ENCODE assay signal across 19 cellular contexts in genomic region chr9:135920256-135920930, GRCh38. TPM values are rescaled to one million over a fixed set of nuclear protein-coding genes. Genes with fewer than 3 reads are reported as not detected.
DNase-seq lines count a peak whose midpoint lies in the region; ATAC-seq, FAIRE-seq and TF ChIP-seq lines count a peak whose summit lies in the region.
"Had no signal": no experiment of that assay in that cellular context is flagged by ENCODE, and none has a peak within 500 bp of the region (broad histone marks: within the 10 kb centered on the region; RNA-seq: fewer than 3 reads in every experiment).

No MANE protein-coding gene starts in this region.

- no peak for TF ChIP-seq EP300 in SK-N-SH (IDR thresholded peaks at IDR 0.05; ENCODE audit: borderline replicate concordance in 1 of 2, low read depth in 1 of 2, low read length in 1 of 2)

- no peaks in the 10 kb centered on the region for H3K9me2 ChIP-seq in SK-N-SH

- H3K27me3 ChIP-seq in SK-N-SH (ENCODE audit: insufficient read depth) = no peaks in the 10 kb centered on the region
- H3K27me3 ChIP-seq in upper lobe of right lung = no peaks in the 10 kb centered on the region
- H3K27me3 ChIP-seq in small intestine (ENCODE audit: control insufficient read depth in 2 of 2, insufficient read depth in 2 of 2, low read length in 2 of 2) = no peaks in the 10 kb centered on the region
- H3K27me3 ChIP-seq: SJSA1 had no signal

- H3K27me3 Mint-ChIP-seq in activated T-cell treated with anti-CD3 and anti-CD28 coated beads, Interleukin-2, amount 50 U/mL, for 24 hours = no peaks in the 10 kb centered on the region
- H3K27me3 Mint-ChIP-seq: B cell had no signal

- peaks cover 33% of the 10 kb centered on the region for H3K9me3 Mint-ChIP-seq in activated T-cell treated with anti-CD3 and anti-CD28 coated beads, Interleukin-2, amount 50 U/mL, for 24 hours

- no peak for FAIRE-seq in small intestine (lab: Jason Lieb, UNC)
- FAIRE-seq: G401.6 had no signal

- CTCF ChIA-PET in SK-N-SH (lab: Yijun Ruan, JAX) = interaction anchor here (1.1 to 1.5 kb wide), 3 partner anchors 57 to 317 kb away, joined by 3 to 4 read pairs (median 3); no protein-coding TSS in a partner anchor
- CTCF ChIA-PET in RWPE1 (lab: Yijun Ruan, JAX) = no interaction called here

- H3F3A ChIP-seq in SK-N-SH (replicated peaks; ENCODE audit: insufficient read depth) = no peaks in the 10 kb centered on the region

- H3K9ac ChIP-seq in SK-N-SH = no peak overlapping the region

- H3K36me3 Mint-ChIP-seq in activated T-cell treated with anti-CD3 and anti-CD28 coated beads, Interleukin-2, amount 50 U/mL, for 24 hours (ENCODE audit: low read depth) = peaks cover 55% of the 10 kb centered on the region

- H3K27ac Mint-ChIP-seq in activated T-cell treated with anti-CD3 and anti-CD28 coated beads, Interleukin-2, amount 50 U/mL, for 24 hours = no peak overlapping the region
- H3K27ac Mint-ChIP-seq: B cell had no signal

- H3K36me3 ChIP-seq in SK-N-SH (replicated peaks in 1 of 2; ENCODE audit: control insufficient read depth in 1 of 2, insufficient read depth in 2 of 2, low read length in 1 of 2) = peaks cover 7 to 26% of the 10 kb centered on the region in 2 experiments
- H3K36me3 ChIP-seq in upper lobe of right lung = no peaks in the 10 kb centered on the region
- H3K36me3 ChIP-seq in small intestine (ENCODE audit: control insufficient read depth in 2 of 2, insufficient read depth in 2 of 2, low read length in 2 of 2) = peaks cover 2 to 10% of the 10 kb centered on the region in 2 donors

- no peaks in the 10 kb centered on the region for H3K4me1 ChIP-seq in SK-N-SH (ENCODE audit: control insufficient read depth in 1 of 2, insufficient read depth in 2 of 2, low read depth in 1 of 2, low read length in 1 of 2)
- H3K4me1 ChIP-seq in upper lobe of right lung = no peaks in the 10 kb centered on the region
- H3K4me1 ChIP-seq in small intestine (ENCODE audit: control insufficient read depth in 2 of 2, insufficient read depth in 1 of 2, low read depth in 1 of 2, low read length in 1 of 2) = no peaks in the 10 kb centered on the region
- H3K4me1 ChIP-seq: SJSA1 had no signal

- H3K4me2 ChIP-seq in SK-N-SH = no peak overlapping the region

- H2AFZ ChIP-seq in SK-N-SH (ENCODE audit: low read depth) = no peak overlapping the region

- WGBS in SK-N-SH (ENCODE audit: low lambda C conversion rate) = 89% methylated on average over 9 of the region's 15 CpGs
- WGBS in small intestine, 3 donors = 87 to 93% (median 91%) methylated on average over 14 to 15 of the region's 15 CpGs

- ATAC-seq in SK-N-SH treated with all-trans-retinoic acid at 6 μM for 48 hours (peak; percentile 28), upper lobe of right lung (no peak), GM18520 (IDR thresholded peaks at IDR 0.05; ENCODE audit: unreplicated experiment) (no peak)

- POLR2A ChIA-PET in SK-N-SH (lab: Yijun Ruan, JAX) (interaction anchor here (0.6 kb wide), 1 partner anchor 1819 kb away, joined by 4 read pairs; no protein-coding TSS in a partner anchor), RWPE1 (lab: Yijun Ruan, JAX; ENCODE audit: low non-redundant PET) (no interaction called here)

- intact Hi-C loops in posterior vena cava (cut with DNase I) = no loop called here
- intact Hi-C loops in upper lobe of right lung (cut with DNase I) = no loop called here

- TF ChIP-seq CTCF in SK-N-SH (IDR thresholded peaks at IDR 0.05) (no peak), RWPE1 (conservative IDR thresholded peaks at IDR 0.05; ENCODE audit: low read depth) (no peak), upper lobe of right lung (IDR thresholded peaks at IDR 0.05) (no peak)

- H3K4me3 ChIP-seq in SK-N-SH (ENCODE audit: low read depth in 2 of 2, low read length in 1 of 2) = no peak overlapping the region
- no peak overlapping the region for H3K4me3 ChIP-seq in upper lobe of right lung
- H3K4me3 ChIP-seq in small intestine (ENCODE audit: low read depth in 1 of 2, low read length in 2 of 2) = no peak overlapping the region
- H3K4me3 ChIP-seq: SJSA1 had no signal

- no peak overlapping the region for H3K4me3 Mint-ChIP-seq in activated T-cell treated with anti-CD3 and anti-CD28 coated beads, Interleukin-2, amount 50 U/mL, for 24 hours
- H3K4me3 Mint-ChIP-seq: B cell, H9 had no signal

- DNase-seq in SK-N-SH = no peak
- no peak for DNase-seq in RWPE1 (ENCODE audit: low spot score)
- DNase-seq in posterior vena cava (ENCODE audit: low spot score) = peak; percentile 46
- DNase-seq in upper lobe of right lung = peak; percentile 45
- no peak for DNase-seq in small intestine
- DNase-seq in activated T-cell treated with anti-CD3 and anti-CD28 coated beads, Interleukin-2, amount 50 U/mL, for 24 hours = no peak
- DNase-seq: 8988T, COR-L47, DMS 273 treated with DMSO at 0.1 percent for 48 hours, H9, MM.1S, NCI-H1092 treated with DMSO at 0.1 percent for 48 hours, NCI-H2081, OCI-M1 had no signal

- peaks cover 8% of the 10 kb centered on the region; the same call in 1 of the 2 replicates for H3K9me3 ChIP-seq in SK-N-SH
- H3K9me3 ChIP-seq in upper lobe of right lung = peaks cover 6% of the 10 kb centered on the region
- H3K9me3 ChIP-seq in small intestine (ENCODE audit: control insufficient read depth, low read depth) = no peaks in the 10 kb centered on the region

- H3K4me1 Mint-ChIP-seq in activated T-cell treated with anti-CD3 and anti-CD28 coated beads, Interleukin-2, amount 50 U/mL, for 24 hours (ENCODE audit: low read depth) = peaks cover 14% of the 10 kb centered on the region

- H3K79me2 ChIP-seq in SK-N-SH (ENCODE audit: insufficient read depth) = no peaks in the 10 kb centered on the region

- no peak overlapping the region for H3K27ac ChIP-seq in SK-N-SH (ENCODE audit: low read depth in 2 of 2, low read length in 1 of 2)
- H3K27ac ChIP-seq in RWPE1 = peak overlapping the region; percentile 34
- H3K27ac ChIP-seq in upper lobe of right lung = no peak overlapping the region
- H3K27ac ChIP-seq in small intestine (ENCODE audit: low read depth in 1 of 2, low read length in 1 of 2) = no peak overlapping the region
- H3K27ac ChIP-seq: SJSA1 had no signal

- no peak for TF ChIP-seq RAD21 in SK-N-SH (IDR thresholded peaks at IDR 0.05; ENCODE audit: low read length)

- H4K20me1 ChIP-seq in SK-N-SH (ENCODE audit: insufficient read depth) = no peaks in the 10 kb centered on the region

TF ChIP-seq in SK-N-SH treated with all-trans-retinoic acid at 6 μM for 48 hours, 23 proteins besides CTCF, POLR2A, EP300 and RAD21 (continues in another document):
- TF ChIP-seq OSR1 (CRISPR knock-in tag; IDR thresholded peaks at IDR 0.05) (no peak), TOX (CRISPR knock-in tag; IDR thresholded peaks at IDR 0.05; ENCODE audit: borderline replicate concordance) (no peak), ARNTL (CRISPR knock-in tag; IDR thresholded peaks at IDR 0.05; ENCODE audit: borderline replicate concordance, low read depth) (no peak), ESRRG (CRISPR knock-in tag; IDR thresholded peaks at IDR 0.05) (no peak), CSDC2 (CRISPR knock-in tag; IDR thresholded peaks at IDR 0.05) (no peak), ZNF565 (CRISPR knock-in tag; conservative IDR thresholded peaks at IDR 0.05; ENCODE audit: low read depth) (no peak), ZNF8 (CRISPR knock-in tag; IDR thresholded peaks at IDR 0.05) (no peak), CREB5 (CRISPR knock-in tag; IDR thresholded peaks at IDR 0.05; ENCODE audit: low read depth) (no peak), ZFP3 (CRISPR knock-in tag; IDR thresholded peaks at IDR 0.05) (no peak)

TF ChIP-seq in SK-N-SH, 30 proteins besides CTCF, POLR2A, EP300 and RAD21 (continues in another document):
- TF ChIP-seq EZH2phosphoT487 (IDR thresholded peaks at IDR 0.05; ENCODE audit: borderline replicate concordance, low read depth) (no peak), ELF1 (IDR thresholded peaks at IDR 0.05) (no peak), MEF2A (IDR thresholded peaks at IDR 0.05; ENCODE audit: borderline replicate concordance, low read depth) (no peak), FOSL2 (IDR thresholded peaks at IDR 0.05; ENCODE audit: borderline replicate concordance, low read depth) (no peak), PBX3 (IDR thresholded peaks at IDR 0.05) (no peak), USF2 (IDR thresholded peaks at IDR 0.05; ENCODE audit: borderline replicate concordance, low read depth, low read length) (no peak)

RNA-seq across cellular contexts. Expression of gene CAMSAP1, which starts 13.0 kb away (rescaled TPM):
- polyA plus RNA-seq in SK-N-SH (2012; rRNA removed) (6.2 and 8.9 TPM in 2 replicates), small intestine (1 to 10 TPM; 1.6 to 4.7 (median 1.6) TPM)
- polyA plus RNA-seq in SK-N-SH (2012; cell fraction: cytosol; rRNA removed) = 6.8 and 7.3 TPM in 2 replicates
- 9.8 and 10.4 TPM in 2 replicates for polyA plus RNA-seq in SK-N-SH (2012; cell fraction: nucleus; rRNA removed)
- total RNA-seq in posterior vena cava (10 to 100 TPM; 20.8 to 24.1 TPM), upper lobe of right lung (26.5 TPM)

RNA-seq across cellular contexts. Expression of gene UBAC1, which starts 40.8 kb away (rescaled TPM):
- polyA plus RNA-seq in SK-N-SH (2012; rRNA removed) (67.7 and 69.3 TPM in 2 replicates), small intestine (10 to 100 TPM; 56.0 to 78.5 (median 70.5) TPM)
- polyA plus RNA-seq in SK-N-SH (2012; cell fraction: cytosol; rRNA removed) = 54.5 and 61.1 TPM in 2 replicates
- polyA plus RNA-seq in SK-N-SH (2012; cell fraction: nucleus; rRNA removed) = 115 and 123 TPM in 2 replicates
- total RNA-seq in posterior vena cava (10 to 100 TPM; 32.7 to 34.1 TPM), upper lobe of right lung (30.1 TPM)

Comparison
In these comparisons a context has a peak if more than half of its experiments do, and no peak if none do; other contexts are left out.
1. DNase-seq: peak in posterior vena cava (single experiment) and upper lobe of right lung (single experiment); none in SK-N-SH (single experiment), RWPE1 (single experiment), small intestine (single experiment) and activated T-cell treated with anti-CD3 and anti-CD28 coated beads, Interleukin-2, amount 50 U/mL, for 24 hours (single experiment).